In the genomic region with DNA sequence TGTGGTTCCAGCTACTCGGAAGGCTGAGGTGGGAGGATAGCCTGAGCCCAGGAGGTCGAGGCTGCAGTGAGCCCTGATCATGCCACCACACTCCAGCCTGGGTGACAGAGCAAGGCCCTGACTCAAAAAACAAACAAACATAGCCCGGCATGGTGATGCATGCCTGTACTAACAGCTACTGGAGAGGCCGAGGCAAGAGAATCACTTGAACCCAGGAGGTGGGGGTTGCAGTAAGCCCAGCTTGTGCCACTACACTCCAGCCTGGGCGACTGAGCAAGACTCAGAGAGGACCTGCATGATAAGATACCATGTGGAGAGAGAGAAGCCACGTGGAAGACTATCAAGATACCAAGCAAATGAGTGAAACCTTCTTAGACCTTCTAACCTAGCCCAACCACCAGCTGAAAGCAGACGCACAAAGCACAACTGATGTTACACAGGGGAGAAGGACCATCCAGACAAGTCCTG, we compare ENCODE assay signal across 11 cellular contexts. TPM values are rescaled to one million over a fixed set of nuclear protein-coding genes. Genes with fewer than 3 reads are reported as not detected.
DNase-seq lines count a peak whose midpoint lies in the region; ATAC-seq, FAIRE-seq and TF ChIP-seq lines count a peak whose summit lies in the region.
"Had no signal": no experiment of that assay in that cellular context is flagged by ENCODE, and none has a peak within 500 bp of the region (broad histone marks: within the 10 kb centered on the region; RNA-seq: fewer than 3 reads in every experiment).

No MANE protein-coding gene starts in this region.

- no peak overlapping the region for H3K27ac ChIP-seq in naive thymus-derived CD4-positive, alpha-beta T cell (ENCODE audit: low read depth, low read length)
- H3K27ac ChIP-seq: testis had no signal

- intact Hi-C loops in naive thymus-derived CD4-positive, alpha-beta T cell (cut with micrococcal nuclease), result no loop called here

- no peak overlapping the region for H3K4me3 Mint-ChIP-seq in chondrocyte (ENCODE audit: unreplicated experiment)
- peak overlapping the region in 3 of 10 donors; percentile 13 to 23 (median 20) for H3K4me3 Mint-ChIP-seq in naive thymus-derived CD4-positive, alpha-beta T cell

- no peaks in the 10 kb centered on the region for H3K36me3 ChIP-seq in naive thymus-derived CD4-positive, alpha-beta T cell (ENCODE audit: control insufficient read depth in 2 of 3, insufficient read depth in 3 of 3, low read length in 3 of 3)

- no peaks in the 10 kb centered on the region for H3K9me3 ChIP-seq in naive thymus-derived CD4-positive, alpha-beta T cell (ENCODE audit: control insufficient read depth in 2 of 3, low read length in 3 of 3)
- H3K9me3 ChIP-seq: testis had no signal

- H3K27me3 Mint-ChIP-seq in chondrocyte (ENCODE audit: low read depth), result no peaks in the 10 kb centered on the region
- H3K27me3 Mint-ChIP-seq in naive thymus-derived CD4-positive, alpha-beta T cell, result no peaks in the 10 kb centered on the region

- TF ChIP-seq CTCF in chondrocyte (IDR thresholded peaks at IDR 0.05), result no peak

- peak overlapping the region; percentile 38 for H3K27ac Mint-ChIP-seq in chondrocyte (ENCODE audit: unreplicated experiment)
- peak overlapping the region in 5 of 9 donors; percentile 12 to 78 (median 54) for H3K27ac Mint-ChIP-seq in naive thymus-derived CD4-positive, alpha-beta T cell

- ATAC-seq in naive thymus-derived CD4-positive, alpha-beta T cell, result no peak
- ATAC-seq in GM19452 (IDR thresholded peaks at IDR 0.05; ENCODE audit: unreplicated experiment), result no peak
- ATAC-seq: left colon had no signal

- no peaks in the 10 kb centered on the region for H3K9me3 Mint-ChIP-seq in chondrocyte (ENCODE audit: low read depth)
- no peaks in the 10 kb centered on the region for H3K9me3 Mint-ChIP-seq in naive thymus-derived CD4-positive, alpha-beta T cell

- H3K27me3 ChIP-seq in naive thymus-derived CD4-positive, alpha-beta T cell (ENCODE audit: control insufficient read depth in 2 of 2, insufficient read depth in 2 of 2, low read length in 2 of 2), result no peaks in the 10 kb centered on the region
- H3K27me3 ChIP-seq: testis had no signal

- FAIRE-seq in RCC 7860 (lab: Jason Lieb, UNC), result no peak

- H3K4me1 Mint-ChIP-seq in chondrocyte (ENCODE audit: low read depth), result peaks cover 60% of the 10 kb centered on the region
- peaks cover 47 to 90% (median 79%) of the 10 kb centered on the region in 7 donors for H3K4me1 Mint-ChIP-seq in naive thymus-derived CD4-positive, alpha-beta T cell

- POLR2A ChIA-PET in naive thymus-derived CD4-positive, alpha-beta T cell (lab: Charles Lee), result no interaction called here

- no peak overlapping the region for H3K4me3 ChIP-seq in naive thymus-derived CD4-positive, alpha-beta T cell (ENCODE audit: low read length)
- H3K4me3 ChIP-seq: testis had no signal

- DNase-seq in H4 (ENCODE audit: low spot score) (peak; percentile 28), RCC 7860 (ENCODE audit: low spot score) (peak; percentile 73), chondrocyte (ENCODE audit: low spot score) (no peak), NCI-H2227 treated with DMSO at 0.1 percent for 48 hours (lab: John Stamatoyannopoulos, UW) (no peak), NCI-H774 (lab: John Stamatoyannopoulos, UW) (no peak)
- DNase-seq in naive thymus-derived CD4-positive, alpha-beta T cell, result no peak
- no peak for DNase-seq in activated CD8-positive, alpha-beta memory T cell treated with anti-CD3 and anti-CD28 coated beads, Interleukin-2, amount 50 U/mL, for 4 hours
- DNase-seq: Kasumi-1, left colon, testis had no signal

- CTCF ChIA-PET in naive thymus-derived CD4-positive, alpha-beta T cell (lab: Charles Lee), result interaction anchor here (0.6 kb wide), 1 partner anchor 8 kb away, joined by 3 read pairs; no protein-coding TSS in a partner anchor

- no peaks in the 10 kb centered on the region for H3K36me3 Mint-ChIP-seq in chondrocyte (ENCODE audit: low read depth)
- peaks cover 0 to 9% (median 0%) of the 10 kb centered on the region in 5 donors for H3K36me3 Mint-ChIP-seq in naive thymus-derived CD4-positive, alpha-beta T cell

- H3K4me1 ChIP-seq in naive thymus-derived CD4-positive, alpha-beta T cell (ENCODE audit: control insufficient read depth in 2 of 2, insufficient read depth in 2 of 2, low read length in 2 of 2), result peaks cover 36 to 40% of the 10 kb centered on the region in 2 donors

RNA-seq across cellular contexts. Expression of gene AMBRA1, which starts 36.1 kb away (rescaled TPM):
- total RNA-seq in H4 (2014; rRNA removed; shearing (Covaris generic)), result 12.4 and 28.5 TPM in 2 replicates
- total RNA-seq in chondrocyte, result 21.5 to 25.1 TPM (median 24.9 TPM) in 3 replicates
- total RNA-seq in naive thymus-derived CD4-positive, alpha-beta T cell, result 10 to 100 TPM; 38.1 to 48.7 (median 44.6) TPM
- 10 to 100 TPM in 1 of 2 donors, 1 to 10 TPM in 1; 8.9 to 24.1 TPM for polyA plus RNA-seq in naive thymus-derived CD4-positive, alpha-beta T cell

RNA-seq across cellular contexts. Expression of gene HARBI1, which starts 59.3 kb away (rescaled TPM):
- total RNA-seq in H4 (2014; rRNA removed; shearing (Covaris generic)), result 2.5 and 5.8 TPM in 2 replicates
- total RNA-seq in chondrocyte, result 4.3 to 7.3 TPM (median 5.3 TPM) in 3 replicates
- 10 to 100 TPM in 2 of 5 experiments, 1 to 10 TPM in 3; 5.8 to 18.1 (median 8.0) TPM for total RNA-seq in naive thymus-derived CD4-positive, alpha-beta T cell
- 1 to 10 TPM; 2.9 to 7.5 TPM for polyA plus RNA-seq in naive thymus-derived CD4-positive, alpha-beta T cell

RNA-seq across cellular contexts. Expression of gene ATG13, which starts 59.6 kb away (rescaled TPM):
- 72.3 and 88.3 TPM in 2 replicates for total RNA-seq in H4 (2014; rRNA removed; shearing (Covaris generic))
- total RNA-seq in chondrocyte, result 60.6 to 76.0 TPM (median 67.1 TPM) in 3 replicates
- 100 to 1,000 TPM in 2 of 5 experiments, 10 to 100 TPM in 3; 70.0 to 114 (median 96.8) TPM for total RNA-seq in naive thymus-derived CD4-positive, alpha-beta T cell
- 10 to 100 TPM; 75.9 to 77.5 TPM for polyA plus RNA-seq in naive thymus-derived CD4-positive, alpha-beta T cell

Comparison
In these comparisons a context has a peak if more than half of its experiments do, and no peak if none do; other contexts are left out.
1. DNase-seq: peak in H4 (single experiment) and RCC 7860 (single experiment); none in chondrocyte (single experiment), naive thymus-derived CD4-positive, alpha-beta T cell (0 of 9), NCI-H2227 treated with DMSO at 0.1 percent for 48 hours (single experiment), NCI-H774 (single experiment) and activated CD8-positive, alpha-beta memory T cell treated with anti-CD3 and anti-CD28 coated beads, Interleukin-2, amount 50 U/mL, for 4 hours (single experiment).